8 cellular contexts compared by ENCODE assay signal in genomic region chr15:89333959-89334509, GRCh38. TPM values are rescaled to one million over a fixed set of nuclear protein-coding genes. Genes with fewer than 3 reads are reported as not detected.
DNase-seq lines count a peak whose midpoint lies in the region; ATAC-seq and TF ChIP-seq lines count a peak whose summit lies in the region.

No MANE protein-coding gene starts in this region.

- peaks cover 53 to 57% of the 10 kb centered on the region in 2 donors for H3K4me1 Mint-ChIP-seq in natural killer cell

- TF ChIP-seq CTCF in cardiac muscle cell (IDR thresholded peaks at IDR 0.05; ENCODE audit: low read depth, low read length) (no peak), dorsolateral prefrontal cortex (IDR thresholded peaks at IDR 0.05 in 54 of 56, conservative IDR thresholded peaks at IDR 0.05 in 2 of 56; ENCODE audit: low read depth in 1 of 56, partially characterized antibody in 56 of 56) (peak in 3 of 56 donors; percentile 3 to 13 (median 10)), natural killer cell (IDR thresholded peaks at IDR 0.05) (no peak)

- intact Hi-C loops in Right ventricle myocardium superior (cut with DNase I) (loop anchor here (5.0 kb wide), 1 partner anchor 247 kb away; the partner anchor contains the start of gene ABHD2), dorsolateral prefrontal cortex (cut with DNase I) (loop anchor here (2.0 to 10.0 kb wide), 2 partner anchors 25 to 129 kb away; no protein-coding TSS in a partner anchor), natural killer cell (cut with micrococcal nuclease) (loop anchor here (1.0 to 10.0 kb wide), 4 partner anchors 92 to 696 kb away; partner anchors contain the start of genes ABHD2 and FANCI)

- peak overlapping the region; percentile 80 for H3K27ac ChIP-seq in cardiac muscle cell
- peak overlapping the region in 57 of 59 donors; percentile 12 to 93 (median 87) for H3K27ac ChIP-seq in dorsolateral prefrontal cortex

- H3K27ac Mint-ChIP-seq in natural killer cell, result peak overlapping the region; percentile 99 to 100

- peak overlapping the region; percentile 77 for H3K4me3 Mint-ChIP-seq in natural killer cell

- no peaks in the 10 kb centered on the region for H3K4me1 ChIP-seq in cardiac muscle cell (ENCODE audit: low read depth)

- DNase-seq in cardiac muscle cell (ENCODE audit: low read depth in 1 of 2, low spot score in 1 of 2), result no peak
- no peak for DNase-seq in Right ventricle myocardium superior
- no peak for DNase-seq in MG63
- DNase-seq in dorsolateral prefrontal cortex, result no peak
- DNase-seq in natural killer cell, result no peak
- DNase-seq in retina, result no peak
- DNase-seq in HCEC 1CT, result no peak
- DNase-seq in SW 1271 (lab: John Stamatoyannopoulos, UW), result no peak

- peaks cover 35% of the 10 kb centered on the region for H3K36me3 ChIP-seq in cardiac muscle cell
- peaks cover 48% of the 10 kb centered on the region for H3K36me3 ChIP-seq in MG63

- ATAC-seq in Right ventricle myocardium superior (ENCODE audit: poor library complexity) (no peak), natural killer cell (no peak)

- H3K27me3 ChIP-seq in cardiac muscle cell (peaks cover 6% of the 10 kb centered on the region), MG63 (no peaks in the 10 kb centered on the region), dorsolateral prefrontal cortex (no peaks in the 10 kb centered on the region)

- H3K4me3 ChIP-seq in cardiac muscle cell, result peak overlapping the region; percentile 59
- peak overlapping the region; percentile 90 for H3K4me3 ChIP-seq in MG63
- H3K4me3 ChIP-seq in dorsolateral prefrontal cortex, result peak overlapping the region; percentile 65 to 96 (median 88)

- H3K36me3 Mint-ChIP-seq in natural killer cell, result peaks cover 18% of the 10 kb centered on the region

- peaks cover 0 to 3% of the 10 kb centered on the region in 2 donors for H3K27me3 Mint-ChIP-seq in natural killer cell (ENCODE audit: low read depth in 2 of 2)

- H3K9me3 Mint-ChIP-seq in natural killer cell, result no peaks in the 10 kb centered on the region

- H3K9me3 ChIP-seq in cardiac muscle cell (ENCODE audit: low read depth) (no peaks in the 10 kb centered on the region), MG63 (no peaks in the 10 kb centered on the region)

RNA-seq across cellular contexts. Expression of gene POLG, which starts 0.6 kb away (rescaled TPM):
- 56.2 and 63.9 TPM in 2 replicates for total RNA-seq in cardiac muscle cell
- polyA plus RNA-seq in cardiac muscle cell, result 47.3 and 53.5 TPM in 2 replicates
- total RNA-seq in Right ventricle myocardium superior, result 36.9 TPM
- 37.3 and 84.1 TPM in 2 replicates for total RNA-seq in MG63 (2014; rRNA removed; shearing (Covaris generic); ENCODE audit: low replicate concordance)
- 10 to 100 TPM; 42.1 to 75.8 (median 58.1) TPM for total RNA-seq in dorsolateral prefrontal cortex
- total RNA-seq in natural killer cell, result 100 to 1,000 TPM; 205 to 253 (median 238) TPM
